ENCODE assay signal across 8 cellular contexts in genomic region chr15:67456677-67457529, GRCh38.
A peak's percentile ranks its signal among the peaks of the same experiment; 100 is the strongest.
DNase-seq lines count a peak whose midpoint lies in the region; ATAC-seq and TF ChIP-seq lines count a peak whose summit lies in the region.

No MANE protein-coding gene starts in this region.

- H3K36me3 ChIP-seq in HEK293 (ENCODE audit: control insufficient read depth in 2 of 2, insufficient read depth in 1 of 2, low read length in 2 of 2) = no peaks in the 10 kb centered on the region

- no peaks in the 10 kb centered on the region for H3K36me3 Mint-ChIP-seq in CD4-positive, alpha-beta T cell (ENCODE audit: low read depth)
- H3K36me3 Mint-ChIP-seq in activated CD4-positive, alpha-beta T cell treated with anti-CD3 and anti-CD28 coated beads for 36 hours (ENCODE audit: low read depth) = no peaks in the 10 kb centered on the region
- peaks cover 7% of the 10 kb centered on the region for H3K36me3 Mint-ChIP-seq in chondrocyte (ENCODE audit: low read depth)

- H3K27ac ChIP-seq in CD4-positive, alpha-beta T cell (ENCODE audit: low read depth, low read length) = no peak overlapping the region
- H3K27ac ChIP-seq in HEK293 (ENCODE audit: extremely low read depth, low read depth, low read length) = no peak overlapping the region

- no peaks in the 10 kb centered on the region for H3K9me3 Mint-ChIP-seq in CD4-positive, alpha-beta T cell
- H3K9me3 Mint-ChIP-seq in activated CD4-positive, alpha-beta T cell treated with anti-CD3 and anti-CD28 coated beads for 36 hours (ENCODE audit: low read depth) = no peaks in the 10 kb centered on the region
- H3K9me3 Mint-ChIP-seq in chondrocyte (ENCODE audit: low read depth) = peaks cover 9% of the 10 kb centered on the region

- no peak overlapping the region for H3K27ac Mint-ChIP-seq in CD4-positive, alpha-beta T cell
- no peak overlapping the region for H3K27ac Mint-ChIP-seq in activated CD4-positive, alpha-beta T cell treated with anti-CD3 and anti-CD28 coated beads for 36 hours
- H3K27ac Mint-ChIP-seq in chondrocyte (ENCODE audit: unreplicated experiment) = no peak overlapping the region

- CTCF ChIA-PET in CD4-positive, alpha-beta T cell (lab: Charles Lee) = interaction anchor here (0.8 to 1.6 kb wide), 10 partner anchors 10 to 382 kb away, joined by 3 to 16 read pairs (median 4); partner anchors contain the start of gene RNU6-1
- CTCF ChIA-PET in HEK293 (lab: Yijun Ruan, JAX) = interaction anchor here (0.6 to 5.5 kb wide), 46 partner anchors 10 to 711 kb away, joined by 3 to 59 read pairs (median 4); partner anchors contain the start of gene SKOR1
- CTCF ChIA-PET in activated CD4-positive, alpha-beta T cell treated with anti-CD3 and anti-CD28 coated beads for 36 hours (lab: Charles Lee) = interaction anchor here (0.7 to 4.3 kb wide), 24 partner anchors 9 to 703 kb away, joined by 3 to 37 read pairs (median 4); no protein-coding TSS in a partner anchor

- intact Hi-C loops in CD4-positive, alpha-beta T cell (cut with DNase I, micrococcal nuclease) = loop anchor here (1.0 to 5.0 kb wide), 3 partner anchors 65 to 379 kb away; partner anchors contain the start of genes C15orf61 (in 1 of the 2) and MAP2K5 (in 1 of the 2)
- intact Hi-C loops in activated CD4-positive, alpha-beta T cell treated with anti-CD3 and anti-CD28 coated beads for 36 hours (cut with DNase I, micrococcal nuclease) = loop anchor here (1.0 kb wide), 1 partner anchor 379 kb away; no protein-coding TSS in a partner anchor

- H3K27me3 Mint-ChIP-seq in CD4-positive, alpha-beta T cell = peaks cover 18% of the 10 kb centered on the region
- H3K27me3 Mint-ChIP-seq in activated CD4-positive, alpha-beta T cell treated with anti-CD3 and anti-CD28 coated beads for 36 hours = peaks cover 2% of the 10 kb centered on the region
- no peaks in the 10 kb centered on the region for H3K27me3 Mint-ChIP-seq in chondrocyte (ENCODE audit: low read depth)

- peaks cover 6% of the 10 kb centered on the region for H3K27me3 ChIP-seq in CD4-positive, alpha-beta T cell (ENCODE audit: control insufficient read depth, insufficient read depth, low read length)

- H3K4me1 ChIP-seq in HEK293 (ENCODE audit: control insufficient read depth, insufficient read depth, low read length) = no peaks in the 10 kb centered on the region

- H3K4me1 Mint-ChIP-seq in CD4-positive, alpha-beta T cell (ENCODE audit: low read depth) = no peaks in the 10 kb centered on the region
- H3K4me1 Mint-ChIP-seq in activated CD4-positive, alpha-beta T cell treated with anti-CD3 and anti-CD28 coated beads for 36 hours = no peaks in the 10 kb centered on the region
- H3K4me1 Mint-ChIP-seq in chondrocyte (ENCODE audit: low read depth) = peaks cover 3% of the 10 kb centered on the region

- DNase-seq in CD4-positive, alpha-beta T cell = peak; percentile 70 to 88 (median 80)
- DNase-seq in NCI-H460 (ENCODE audit: extremely low read depth, low read depth) (peak; percentile 63), chondrocyte (ENCODE audit: low spot score) (no peak), left kidney (ENCODE audit: low read depth, low spot score) (peak; percentile 85)
- DNase-seq in activated CD4-positive, alpha-beta T cell treated with anti-CD3 and anti-CD28 coated beads for 36 hours = peak; percentile 92
- peak; percentile 73 to 89 for DNase-seq in stimulated activated CD4-positive, alpha-beta T cell treated with anti-CD3 and anti-CD28 coated beads, Interleukin-4, amount 100 ng/mL, for 4 hours

- no peak overlapping the region for H3K4me3 ChIP-seq in HEK293 (ENCODE audit: low read depth, low read length)

- POLR2A ChIA-PET in CD4-positive, alpha-beta T cell (lab: Charles Lee) = interaction anchor here (0.8 to 1.3 kb wide), 5 partner anchors 64 to 510 kb away, joined by 3 read pairs; partner anchors contain the start of genes C15orf61 and MAP2K5
- POLR2A ChIA-PET in HEK293 (lab: Yijun Ruan, JAX) = no interaction called here
- POLR2A ChIA-PET in activated CD4-positive, alpha-beta T cell treated with anti-CD3 and anti-CD28 coated beads for 36 hours (lab: Charles Lee) = no interaction called here

- H3K4me3 Mint-ChIP-seq in CD4-positive, alpha-beta T cell = no peak overlapping the region
- no peak overlapping the region for H3K4me3 Mint-ChIP-seq in activated CD4-positive, alpha-beta T cell treated with anti-CD3 and anti-CD28 coated beads for 36 hours
- H3K4me3 Mint-ChIP-seq in chondrocyte (ENCODE audit: unreplicated experiment) = no peak overlapping the region

- ATAC-seq in CD4-positive, alpha-beta T cell (ENCODE audit: poor library complexity) = peak; percentile 91
- ATAC-seq in activated CD4-positive, alpha-beta T cell treated with anti-CD3 and anti-CD28 coated beads for 36 hours = peak; percentile 86
- no peak for ATAC-seq in HG02884 (IDR thresholded peaks at IDR 0.05; ENCODE audit: unreplicated experiment)

- no peaks in the 10 kb centered on the region for H3K9me3 ChIP-seq in CD4-positive, alpha-beta T cell (ENCODE audit: control insufficient read depth, low read length)
- no peaks in the 10 kb centered on the region for H3K9me3 ChIP-seq in HEK293 (ENCODE audit: control insufficient read depth, insufficient read depth, low read depth, low read length)

- peak; percentile 82 for TF ChIP-seq CTCF in CD4-positive, alpha-beta T cell (IDR thresholded peaks at IDR 0.05)
- TF ChIP-seq CTCF in HEK293 (tag by site-specific recombination; IDR thresholded peaks at IDR 0.05) (peak; percentile 76), chondrocyte (IDR thresholded peaks at IDR 0.05) (peak; percentile 96)

TF ChIP-seq in HEK293, 187 proteins besides CTCF, POLR2A, EP300 and RAD21 (continues in another document):
- TF ChIP-seq ATF2 (tag by site-specific recombination; IDR thresholded peaks at IDR 0.05; ENCODE audit: low read depth) = no peak
- no peak for TF ChIP-seq SALL2 (tag by site-specific recombination; IDR thresholded peaks at IDR 0.05; ENCODE audit: borderline replicate concordance)
- TF ChIP-seq ZNF114 (tag by site-specific recombination; IDR thresholded peaks at IDR 0.05) = no peak
- no peak for TF ChIP-seq ZFP37 (tag by site-specific recombination; IDR thresholded peaks at IDR 0.05)
- TF ChIP-seq ZNF354C (tag by site-specific recombination; IDR thresholded peaks at IDR 0.05; ENCODE audit: borderline replicate concordance, low read depth) = no peak
- no peak for TF ChIP-seq SCRT1 (tag by site-specific recombination; IDR thresholded peaks at IDR 0.05; ENCODE audit: borderline replicate concordance)
- no peak for TF ChIP-seq HIC1 (tag by site-specific recombination; IDR thresholded peaks at IDR 0.05)
- TF ChIP-seq ZBTB6 (tag by site-specific recombination; IDR thresholded peaks at IDR 0.05) = no peak
- peak; percentile 63; the same call in 1 of the 2 replicates for TF ChIP-seq ZNF660 (tag by site-specific recombination; IDR thresholded peaks at IDR 0.05)
- TF ChIP-seq KLF16 (tag by site-specific recombination; IDR thresholded peaks at IDR 0.05) = no peak
- no peak for TF ChIP-seq ZNF423 (tag by site-specific recombination; IDR thresholded peaks at IDR 0.05)
- TF ChIP-seq ZNF645 (tag by site-specific recombination; IDR thresholded peaks at IDR 0.05) = no peak
- TF ChIP-seq ZNF146 (tag by site-specific recombination; IDR thresholded peaks at IDR 0.05) = no peak
- peak; percentile 33; the same call in 1 of the 2 replicates for TF ChIP-seq KLF10 (tag by site-specific recombination; IDR thresholded peaks at IDR 0.05)
